ENCODE assay signal across 21 cellular contexts in the genomic region with DNA sequence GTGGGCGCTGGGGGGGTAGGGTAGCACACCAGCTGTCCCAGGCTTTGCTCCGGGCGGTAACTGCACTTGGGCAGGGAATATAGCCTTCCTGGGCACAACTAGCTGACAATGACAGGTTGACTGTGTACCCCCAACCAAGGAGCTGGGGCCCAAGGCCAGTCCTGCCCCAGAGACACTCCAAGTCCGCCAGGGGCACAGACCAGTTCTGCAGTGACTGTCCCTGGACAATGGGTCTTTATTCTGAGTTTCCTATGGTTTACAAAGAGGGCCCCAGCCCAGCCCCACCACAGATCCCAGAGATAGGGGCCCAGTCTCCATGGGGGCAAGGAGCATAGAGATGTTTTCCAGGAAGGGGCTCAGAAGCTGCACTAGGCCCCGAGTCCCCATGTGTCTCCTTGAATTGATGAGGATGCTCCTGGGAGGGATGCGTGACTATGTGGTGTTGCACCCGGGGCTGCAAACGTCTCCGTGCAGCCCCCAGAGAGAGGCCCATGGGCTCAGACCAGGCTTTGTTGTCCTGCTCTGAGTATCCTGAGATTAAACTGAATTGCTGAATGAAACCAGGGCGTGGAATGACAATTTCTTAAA. TPM values are rescaled to one million over a fixed set of nuclear protein-coding genes. Genes with fewer than 3 reads are reported as not detected.
DNase-seq lines count a peak whose midpoint lies in the region; ATAC-seq and TF ChIP-seq lines count a peak whose summit lies in the region.
"Had no signal": no experiment of that assay in that cellular context is flagged by ENCODE, and none has a peak within 500 bp of the region (broad histone marks: within the 10 kb centered on the region; RNA-seq: fewer than 3 reads in every experiment).

No MANE protein-coding gene starts in this region.

- CTCF ChIA-PET in CD4-positive, alpha-beta memory T cell (lab: Charles Lee; ENCODE audit: partially characterized antibody) = interaction anchor here (0.9 to 1.9 kb wide), 4 partner anchors 22 to 61 kb away, joined by 3 to 9 read pairs (median 4); no protein-coding TSS in a partner anchor
- CTCF ChIA-PET in activated CD8-positive, alpha-beta T cell treated with anti-CD3 and anti-CD28 coated beads, Interleukin-2, amount 10 ng/mL, durations not matched to agents 7 days and 5 days (lab: Charles Lee) = interaction anchor here (0.7 to 1.2 kb wide), 4 partner anchors 22 to 149 kb away, joined by 3 to 4 read pairs (median 4); no protein-coding TSS in a partner anchor
- CTCF ChIA-PET in PC-3 (lab: Charles Lee) = no interaction called here

- no peak for TF ChIP-seq POLR2A in esophagus squamous epithelium (IDR thresholded peaks at IDR 0.05)

- DNase-seq in activated T-cell treated with anti-CD3 and anti-CD28 coated beads, Interleukin-2, amount 50 U/mL, for 1 hour = peak; percentile 21
- no peak for DNase-seq in activated T-cell treated with anti-CD3 and anti-CD28 coated beads, Interleukin-2, amount 50 U/mL, for 48 hours
- DNase-seq in CD4-positive, alpha-beta memory T cell = peak in 1 of 5 donors; percentile 7
- DNase-seq in activated CD8-positive, alpha-beta T cell treated with anti-CD3 and anti-CD28 coated beads, Interleukin-2, amount 10 ng/mL, durations not matched to agents 7 days and 5 days = no peak
- DNase-seq in memory B cell (ENCODE audit: low spot score in 2 of 2) (no peak), kidney tubule cell (ENCODE audit: low spot score) (no peak), esophagus squamous epithelium (lab: John Stamatoyannopoulos, UW) (no peak), PC-3 (no peak)
- DNase-seq: cerebellar nuclear complex; DMS 273 treated with DMSO at 0.1 percent for 48 hours; foreskin fibroblast; H7; heart right ventricle; natural killer cell; NCI-H1105; NCI-H2029 treated with DMSO at 0.1 percent for 48 hours; stimulated activated CD8-positive, alpha-beta memory T cell treated with anti-CD3 and anti-CD28 coated beads, Interleukin-4, amount 100 ng/mL, for 48 hours had no signal

- peak overlapping the region in 4 of 8 donors; percentile 2 to 77 (median 61) for H3K4me3 Mint-ChIP-seq in CD4-positive, alpha-beta memory T cell
- H3K4me3 Mint-ChIP-seq in activated CD8-positive, alpha-beta T cell treated with anti-CD3 and anti-CD28 coated beads, Interleukin-2, amount 10 ng/mL, durations not matched to agents 7 days and 5 days = no peak overlapping the region
- peak overlapping the region; percentile 14 for H3K4me3 Mint-ChIP-seq in memory B cell

- peak overlapping the region; percentile 97 to 100 (median 99) for H3K27ac Mint-ChIP-seq in CD4-positive, alpha-beta memory T cell
- H3K27ac Mint-ChIP-seq in activated CD8-positive, alpha-beta T cell treated with anti-CD3 and anti-CD28 coated beads, Interleukin-2, amount 10 ng/mL, durations not matched to agents 7 days and 5 days = peak overlapping the region; percentile 85
- H3K27ac Mint-ChIP-seq in memory B cell = peak overlapping the region; percentile 19

- H3K36me3 Mint-ChIP-seq in CD4-positive, alpha-beta memory T cell = peaks cover 42 to 69% of the 10 kb centered on the region in 2 donors
- peaks cover 71% of the 10 kb centered on the region for H3K36me3 Mint-ChIP-seq in activated CD8-positive, alpha-beta T cell treated with anti-CD3 and anti-CD28 coated beads, Interleukin-2, amount 10 ng/mL, durations not matched to agents 7 days and 5 days (ENCODE audit: low read depth)
- H3K36me3 Mint-ChIP-seq in memory B cell = peaks cover 1% of the 10 kb centered on the region
- H3K36me3 Mint-ChIP-seq: natural killer cell had no signal

- no peak for ATAC-seq in activated CD8-positive, alpha-beta T cell treated with anti-CD3 and anti-CD28 coated beads, Interleukin-2, amount 10 ng/mL, durations not matched to agents 7 days and 5 days
- ATAC-seq in memory B cell (ENCODE audit: low read depth) (no peak), PC-3 (no peak)
- ATAC-seq: heart right ventricle, left lobe of liver, natural killer cell, pancreas, sciatic nerve had no signal

- H3K79me2 ChIP-seq in PC-3 (ENCODE audit: low read length) = no peaks in the 10 kb centered on the region

- H3K36me3 ChIP-seq in CD4-positive, alpha-beta memory T cell (ENCODE audit: insufficient read depth, low read length) = peaks cover 57% of the 10 kb centered on the region
- H3K36me3 ChIP-seq in esophagus squamous epithelium (no peaks in the 10 kb centered on the region), PC-3 (ENCODE audit: low read depth, low read length) (no peaks in the 10 kb centered on the region)
- H3K36me3 ChIP-seq: heart right ventricle, pancreas had no signal

- H3K4me3 ChIP-seq in CD4-positive, alpha-beta memory T cell (ENCODE audit: low read length in 2 of 2) = no peak overlapping the region
- no peak overlapping the region for H3K4me3 ChIP-seq in esophagus squamous epithelium
- no peak overlapping the region for H3K4me3 ChIP-seq in PC-3 (ENCODE audit: low read length)
- H3K4me3 ChIP-seq: heart right ventricle, pancreas had no signal

- peaks cover 48 to 75% (median 56%) of the 10 kb centered on the region in 4 donors for H3K4me1 Mint-ChIP-seq in CD4-positive, alpha-beta memory T cell
- H3K4me1 Mint-ChIP-seq in activated CD8-positive, alpha-beta T cell treated with anti-CD3 and anti-CD28 coated beads, Interleukin-2, amount 10 ng/mL, durations not matched to agents 7 days and 5 days (ENCODE audit: low read depth) = peaks cover 54% of the 10 kb centered on the region
- peaks cover 24% of the 10 kb centered on the region for H3K4me1 Mint-ChIP-seq in memory B cell

- intact Hi-C loops in CD4-positive, alpha-beta memory T cell (cut with micrococcal nuclease) = loop anchor here (5.0 kb wide), 1 partner anchor 82 kb away; a partner anchor contains a TSS
- intact Hi-C loops in esophagus squamous epithelium (cut with DNase I) (no loop called here), PC-3 (cut with micrococcal nuclease) (no loop called here)

- H3K27me3 ChIP-seq in CD4-positive, alpha-beta memory T cell (ENCODE audit: insufficient read depth, low read length) = no peaks in the 10 kb centered on the region
- peaks cover 0 to 65% (median 0%) of the 10 kb centered on the region in 4 donors for H3K27me3 ChIP-seq in esophagus squamous epithelium
- H3K27me3 ChIP-seq in PC-3 (ENCODE audit: low read length) = peaks cover 36% of the 10 kb centered on the region
- H3K27me3 ChIP-seq: pancreas had no signal

- TF ChIP-seq CTCF in esophagus squamous epithelium (IDR thresholded peaks at IDR 0.05) (no peak), PC-3 (conservative IDR thresholded peaks at IDR 0.05; ENCODE audit: low read depth, low read length) (no peak)

- 89 to 95% methylated on average over 4 to 6 of the region's 10 CpGs for WGBS in esophagus squamous epithelium, 2 donors

- peaks cover 58% of the 10 kb centered on the region for H3K4me1 ChIP-seq in CD4-positive, alpha-beta memory T cell (ENCODE audit: insufficient read depth, low read length)
- peaks cover 4 to 31% (median 21%) of the 10 kb centered on the region in 3 donors for H3K4me1 ChIP-seq in esophagus squamous epithelium
- H3K4me1 ChIP-seq in PC-3 (ENCODE audit: insufficient read depth, low read length) = no peaks in the 10 kb centered on the region
- H3K4me1 ChIP-seq: pancreas had no signal

- H2AFZ ChIP-seq in PC-3 (ENCODE audit: low read length) = no peak overlapping the region

- H3K9me3 ChIP-seq in CD4-positive, alpha-beta memory T cell (ENCODE audit: control insufficient read depth in 1 of 2, low read length in 2 of 2) = no peaks in the 10 kb centered on the region
- no peaks in the 10 kb centered on the region for H3K9me3 ChIP-seq in esophagus squamous epithelium
- H3K9me3 ChIP-seq in PC-3 (ENCODE audit: low read length) = no peaks in the 10 kb centered on the region
- H3K9me3 ChIP-seq: heart right ventricle, pancreas had no signal

- no peaks in the 10 kb centered on the region for H3K27me3 Mint-ChIP-seq in CD4-positive, alpha-beta memory T cell
- H3K27me3 Mint-ChIP-seq in activated CD8-positive, alpha-beta T cell treated with anti-CD3 and anti-CD28 coated beads, Interleukin-2, amount 10 ng/mL, durations not matched to agents 7 days and 5 days (ENCODE audit: low read depth) = no peaks in the 10 kb centered on the region
- no peaks in the 10 kb centered on the region for H3K27me3 Mint-ChIP-seq in memory B cell

- no TSS peak for BruUV-seq in PC-3 (replicated peaks; lab: Mats Ljungman, UMichigan)

- no peaks in the 10 kb centered on the region for H3K9me2 ChIP-seq in PC-3 (replicated peaks; ENCODE audit: low read length)

- no peaks in the 10 kb centered on the region for H3F3A ChIP-seq in PC-3 (ENCODE audit: low read length, unreplicated experiment)

- H3K27ac ChIP-seq in CD4-positive, alpha-beta memory T cell (ENCODE audit: low read depth, low read length) = peak overlapping the region; percentile 23
- H3K27ac ChIP-seq in esophagus squamous epithelium = no peak overlapping the region
- H3K27ac ChIP-seq in PC-3 (ENCODE audit: low read length) = no peak overlapping the region
- H3K27ac ChIP-seq: C4-2B, heart right ventricle, pancreas had no signal

- no peak overlapping the region for H3K9ac ChIP-seq in PC-3 (ENCODE audit: low read length)

- POLR2A ChIA-PET in CD4-positive, alpha-beta memory T cell (lab: Charles Lee; ENCODE audit: partially characterized antibody) = interaction anchor here (0.8 to 16.2 kb wide), 16 partner anchors 9 to 93 kb away, joined by 3 to 427 read pairs (median 8); a partner anchor contains a TSS
- POLR2A ChIA-PET in activated CD8-positive, alpha-beta T cell treated with anti-CD3 and anti-CD28 coated beads, Interleukin-2, amount 10 ng/mL, durations not matched to agents 7 days and 5 days (lab: Charles Lee) = interaction anchor here (0.7 to 2.8 kb wide), 5 partner anchors 9 to 41 kb away, joined by 3 to 9 read pairs (median 3); no protein-coding TSS in a partner anchor
- POLR2A ChIA-PET in PC-3 (lab: Charles Lee; ENCODE audit: unreplicated experiment) = no interaction called here

- no peak overlapping the region for H3K4me2 ChIP-seq in PC-3 (ENCODE audit: low read length)

- no peaks in the 10 kb centered on the region for H4K20me1 ChIP-seq in PC-3 (ENCODE audit: low read length)

- peaks cover 0 to 5% (median 0%) of the 10 kb centered on the region in 8 donors for H3K9me3 Mint-ChIP-seq in CD4-positive, alpha-beta memory T cell
- no peaks in the 10 kb centered on the region for H3K9me3 Mint-ChIP-seq in activated CD8-positive, alpha-beta T cell treated with anti-CD3 and anti-CD28 coated beads, Interleukin-2, amount 10 ng/mL, durations not matched to agents 7 days and 5 days (ENCODE audit: insufficient read depth)
- no peaks in the 10 kb centered on the region for H3K9me3 Mint-ChIP-seq in memory B cell
- H3K9me3 Mint-ChIP-seq: natural killer cell had no signal

RNA-seq across cellular contexts. Expression of a gene that starts 48.4 kb away (rescaled TPM):
- 100 to 1,000 TPM; 414 to 428 TPM for total RNA-seq in CD4-positive, alpha-beta memory T cell
- polyA plus RNA-seq in CD4-positive, alpha-beta memory T cell = 100 to 1,000 TPM; 281 to 298 TPM
- total RNA-seq in activated CD8-positive, alpha-beta T cell treated with anti-CD3 and anti-CD28 coated beads, Interleukin-2, amount 10 ng/mL, durations not matched to agents 7 days and 5 days = 100 to 1,000 TPM; 214 to 222 TPM
- total RNA-seq in esophagus squamous epithelium = 1 to 10 TPM in 3 of 4 donors, under 1 TPM in 1; 0.79 to 4.4 (median 1.4) TPM
- total RNA-seq in PC-3 (2014; rRNA removed) = not detected in 2 replicates
- total RNA-seq: H7 had no signal

Comparison
In these comparisons a context has a peak if more than half of its experiments do, and no peak if none do; other contexts are left out.
1. H3K27ac Mint-ChIP-seq: peak in every context shown above with its lines; median percentile 99 in CD4-positive, alpha-beta memory T cell; 85 in activated CD8-positive, alpha-beta T cell treated with anti-CD3 and anti-CD28 coated beads, Interleukin-2, amount 10 ng/mL, durations not matched to agents 7 days and 5 days; 19 in memory B cell.
2. RNA of a gene that starts 48.4 kb away (total RNA-seq): 414 to 428 TPM in CD4-positive, alpha-beta memory T cell and 214 to 222 TPM in activated CD8-positive, alpha-beta T cell treated with anti-CD3 and anti-CD28 coated beads, Interleukin-2, amount 10 ng/mL, durations not matched to agents 7 days and 5 days; 0.79 to 4.4 TPM in esophagus squamous epithelium and not detected in PC-3; every median in the first group is over 10 times any median in the second.